ENCODE assay signal across 22 cellular contexts in the genomic region with DNA sequence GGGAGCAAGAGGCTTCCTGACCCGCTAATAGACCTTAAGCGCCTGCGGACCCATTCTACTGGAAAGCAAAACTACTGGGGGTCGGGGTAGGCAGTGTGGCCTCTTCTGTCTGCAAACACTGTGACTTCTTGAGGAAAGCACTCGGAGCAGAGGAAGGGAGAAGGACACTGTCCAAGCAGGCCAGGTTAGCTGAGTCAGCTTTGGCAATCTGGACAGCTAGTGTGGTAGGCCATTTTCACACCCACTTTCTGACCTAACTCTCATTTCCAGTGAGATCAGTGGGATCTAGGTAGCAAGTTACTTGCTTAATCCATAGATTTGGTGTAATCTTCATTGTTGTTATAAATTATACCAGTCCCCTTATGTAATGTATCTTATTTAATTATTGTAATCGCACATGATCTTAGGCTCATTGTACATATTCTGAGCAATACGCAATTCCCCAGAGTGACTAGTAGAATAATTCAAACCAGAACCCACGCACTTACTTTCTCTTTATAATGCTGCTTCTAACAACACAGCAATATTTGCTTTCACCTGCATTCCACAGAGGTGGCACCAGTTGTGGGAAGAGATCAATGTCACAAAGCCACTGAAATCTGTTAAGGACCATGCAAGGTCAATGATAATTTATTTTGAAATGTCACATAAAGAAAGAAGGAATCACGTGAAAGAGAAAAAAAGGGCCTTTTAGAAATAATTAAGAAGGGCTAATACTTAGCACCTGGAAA.
DNase-seq lines count a peak whose midpoint lies in the region; ATAC-seq, FAIRE-seq and TF ChIP-seq lines count a peak whose summit lies in the region.
"Had no signal": no experiment of that assay in that cellular context is flagged by ENCODE, and none has a peak within 500 bp of the region (broad histone marks: within the 10 kb centered on the region; RNA-seq: fewer than 3 reads in every experiment).

No MANE protein-coding gene starts in this region.

- POLR2A ChIA-PET in HepG2 (lab: Yijun Ruan, JAX), result no interaction called here

- no peak overlapping the region for H3K9ac ChIP-seq in HepG2 (ENCODE audit: insufficient read depth, low read depth, low read length)

- H3K36me3 Mint-ChIP-seq in GM23338 (ENCODE audit: low read depth), result no peaks in the 10 kb centered on the region
- H3K36me3 Mint-ChIP-seq in central memory CD8-positive, alpha-beta T cell (ENCODE audit: insufficient read depth), result no peaks in the 10 kb centered on the region
- H3K36me3 Mint-ChIP-seq in activated T-cell treated with anti-CD3 and anti-CD28 coated beads, Interleukin-2, amount 50 U/mL, for 4 hours (ENCODE audit: insufficient read depth), result no peaks in the 10 kb centered on the region
- H3K36me3 Mint-ChIP-seq: CD4-positive, CD25-positive, alpha-beta regulatory T cell had no signal

- no peak for TF ChIP-seq POLR2A in HepG2 (IDR thresholded peaks at IDR 0.05; ENCODE audit: insufficient read depth in 1 of 2, low read depth in 2 of 2, low read length in 2 of 2)

- no peak for FAIRE-seq in HepG2 (lab: Jason Lieb, UNC)
- FAIRE-seq: RCC 7860 had no signal

- 45% methylated on average over 9 of the region's 9 CpGs for WGBS in HepG2 (ENCODE audit: low lambda C conversion rate)

- TF ChIP-seq EP300 in HepG2 (IDR thresholded peaks at IDR 0.05; ENCODE audit: low read depth in 2 of 2, low read length in 2 of 2) (no peak), HepG2 (CRISPR knock-in tag; IDR thresholded peaks at IDR 0.05; ENCODE audit: borderline replicate concordance) (no peak)

- no peaks in the 10 kb centered on the region for H3F3A ChIP-seq in GM23338 (replicated peaks; ENCODE audit: low read depth)

- H3K36me3 ChIP-seq in GM23338 (ENCODE audit: insufficient read depth) (no peaks in the 10 kb centered on the region), HepG2 (replicated peaks in 1 of 2; ENCODE audit: control insufficient read depth in 1 of 2, insufficient read depth in 2 of 2, low read length in 2 of 2) (no peaks in the 10 kb centered on the region)

- no peaks in the 10 kb centered on the region for H3K9me3 ChIP-seq in HepG2 (ENCODE audit: low read length)

- no peak for TF ChIP-seq RAD21 in HepG2 (CRISPR knock-in tag; IDR thresholded peaks at IDR 0.05)

- peak overlapping the region; percentile 52; the same call in 1 of the 2 replicates for H2AFZ ChIP-seq in GM23338
- H2AFZ ChIP-seq in HepG2 (ENCODE audit: low read length), result no peak overlapping the region

- intact Hi-C loops in HepG2 (cut with micrococcal nuclease; ENCODE audit: unreplicated experiment), result no loop called here
- intact Hi-C loops in sciatic nerve (cut with DNase I), result no loop called here

- no peak overlapping the region for H3K4me2 ChIP-seq in GM23338
- H3K4me2 ChIP-seq in HepG2 (ENCODE audit: low read depth, low read length), result no peak overlapping the region

- peaks cover 3% of the 10 kb centered on the region for H3K27me3 Mint-ChIP-seq in GM23338 (ENCODE audit: insufficient read depth, low read depth, poor library complexity)
- peaks cover 38% of the 10 kb centered on the region for H3K27me3 Mint-ChIP-seq in central memory CD8-positive, alpha-beta T cell
- no peaks in the 10 kb centered on the region for H3K27me3 Mint-ChIP-seq in activated T-cell treated with anti-CD3 and anti-CD28 coated beads, Interleukin-2, amount 50 U/mL, for 4 hours (ENCODE audit: low read depth)

- no peak for TF ChIP-seq CTCF in GM23338 (conservative IDR thresholded peaks at IDR 0.05; ENCODE audit: low read depth in 2 of 2)
- TF ChIP-seq CTCF in HepG2 (CRISPR knock-in tag; IDR thresholded peaks at IDR 0.05), result no peak

- H3K4me1 Mint-ChIP-seq in GM23338, result peaks cover 16% of the 10 kb centered on the region
- H3K4me1 Mint-ChIP-seq in central memory CD8-positive, alpha-beta T cell, result no peaks in the 10 kb centered on the region
- no peaks in the 10 kb centered on the region for H3K4me1 Mint-ChIP-seq in activated T-cell treated with anti-CD3 and anti-CD28 coated beads, Interleukin-2, amount 50 U/mL, for 4 hours (ENCODE audit: low read depth)
- H3K4me1 Mint-ChIP-seq: CD4-positive, CD25-positive, alpha-beta regulatory T cell had no signal

- CTCF ChIA-PET in HepG2 (lab: Yijun Ruan, JAX; ENCODE audit: low intra/inter-chr PET ratio, low total read pairs), result no interaction called here

- ATAC-seq in GM23338, result no peak
- no peak for ATAC-seq in central memory CD8-positive, alpha-beta T cell (replicated peaks; ENCODE audit: extremely low read depth, poor library complexity, severe bottlenecking)
- no peak for ATAC-seq in HepG2
- peak; percentile 57 for ATAC-seq in sciatic nerve
- no peak for ATAC-seq in activated T-cell treated with anti-CD3 and anti-CD28 coated beads, Interleukin-2, amount 50 U/mL, for 4 hours
- ATAC-seq in GM18861 (IDR thresholded peaks at IDR 0.05; ENCODE audit: unreplicated experiment), result no peak

- DNase-seq in GM23338 (ENCODE audit: low spot score), result no peak
- no peak for DNase-seq in central memory CD8-positive, alpha-beta T cell (ENCODE audit: low spot score in 2 of 2)
- DNase-seq in HepG2 (ENCODE audit: low spot score), result no peak
- DNase-seq in sciatic nerve (ENCODE audit: low spot score), result no peak
- DNase-seq in activated T-cell treated with anti-CD3 and anti-CD28 coated beads, Interleukin-2, amount 50 U/mL, for 4 hours, result no peak
- DNase-seq in caudate nucleus (lab: John Stamatoyannopoulos, UW), result no peak
- DNase-seq: CD4-positive, CD25-positive, alpha-beta regulatory T cell; EL; GF-D8; H9; HFFc6; Kasumi-1; NCI-H1417; NCI-H1694 treated with DMSO at 0.1 percent for 48 hours; NCI-H2081 treated with DMSO at 0.1 percent for 48 hours; NCI-H2171 treated with DMSO at 0.1 percent for 48 hours; NCI-H524 treated with DMSO at 0.1 percent for 48 hours; NCI-H82; OCI-M1; Right ventricle myocardium superior had no signal

- H3K27ac Mint-ChIP-seq in GM23338, result no peak overlapping the region
- H3K27ac Mint-ChIP-seq in central memory CD8-positive, alpha-beta T cell (ENCODE audit: low read depth), result peak overlapping the region; percentile 39
- H3K27ac Mint-ChIP-seq: CD4-positive, CD25-positive, alpha-beta regulatory T cell; HFFc6 had no signal

- peaks cover 7% of the 10 kb centered on the region for H3K4me1 ChIP-seq in GM23338 (ENCODE audit: insufficient read depth)
- H3K4me1 ChIP-seq in HepG2 (ENCODE audit: insufficient read depth, low read length), result peaks cover 8% of the 10 kb centered on the region; the same call in 1 of the 2 replicates

- no peak overlapping the region for H3K4me3 Mint-ChIP-seq in GM23338
- H3K4me3 Mint-ChIP-seq in central memory CD8-positive, alpha-beta T cell, result no peak overlapping the region
- H3K4me3 Mint-ChIP-seq in activated T-cell treated with anti-CD3 and anti-CD28 coated beads, Interleukin-2, amount 50 U/mL, for 4 hours, result no peak overlapping the region
- H3K4me3 Mint-ChIP-seq: CD4-positive, CD25-positive, alpha-beta regulatory T cell; H9; HFFc6 had no signal

- H3K27me3 ChIP-seq in GM23338 (ENCODE audit: insufficient read depth) (no peaks in the 10 kb centered on the region), HepG2 (ENCODE audit: control insufficient read depth in 1 of 2, insufficient read depth in 2 of 2, low read length in 2 of 2) (peaks cover 0 to 9% of the 10 kb centered on the region in 2 experiments; a peak in 3 of 5 replicates)

- H3K27ac ChIP-seq in GM23338 (ENCODE audit: low read depth), result no peak overlapping the region
- H3K27ac ChIP-seq in HepG2 (ENCODE audit: extremely low read length, insufficient read depth, low read length), result no peak overlapping the region
- H3K27ac ChIP-seq in caudate nucleus (ENCODE audit: low read depth, low read length), result no peak overlapping the region

- H3K79me2 ChIP-seq in GM23338 (replicated peaks; ENCODE audit: insufficient read depth), result no peaks in the 10 kb centered on the region
- H3K79me2 ChIP-seq in HepG2 (ENCODE audit: insufficient read depth, low read length), result no peaks in the 10 kb centered on the region

- no peaks in the 10 kb centered on the region for H3K9me3 Mint-ChIP-seq in GM23338
- no peaks in the 10 kb centered on the region for H3K9me3 Mint-ChIP-seq in central memory CD8-positive, alpha-beta T cell
- no peaks in the 10 kb centered on the region for H3K9me3 Mint-ChIP-seq in activated T-cell treated with anti-CD3 and anti-CD28 coated beads, Interleukin-2, amount 50 U/mL, for 4 hours
- H3K9me3 Mint-ChIP-seq: H9, HFFc6 had no signal

- in situ Hi-C loops in HepG2 (cut with HindIII; ENCODE audit: extremely low pct_ligation_motif_present, low pct_unique_long_range_greater_than_20kb), result no loop called here

- BruUV-seq in HepG2 (replicated peaks; lab: Mats Ljungman, UMichigan), result no TSS peak

- H3K4me3 ChIP-seq in GM23338, result no peak overlapping the region
- no peak overlapping the region for H3K4me3 ChIP-seq in HepG2 (replicated peaks in 1 of 3; ENCODE audit: insufficient read depth in 1 of 3, low read depth in 2 of 3, low read length in 3 of 3)

- H4K20me1 ChIP-seq in GM23338 (replicated peaks; ENCODE audit: insufficient read depth), result no peaks in the 10 kb centered on the region
- H4K20me1 ChIP-seq in HepG2 (ENCODE audit: insufficient read depth, low read length), result no peaks in the 10 kb centered on the region

- H3K9me2 ChIP-seq in GM23338 (ENCODE audit: insufficient read depth), result peaks cover 12% of the 10 kb centered on the region; the same call in 1 of the 2 replicates

TF ChIP-seq in GM23338, 12 proteins besides CTCF, POLR2A, EP300 and RAD21 (continues in another document):
- no peak for TF ChIP-seq EZH2 (IDR thresholded peaks at IDR 0.05; ENCODE audit: low read depth, unreplicated experiment)

TF ChIP-seq in HepG2, 621 proteins besides CTCF, POLR2A, EP300 and RAD21 (continues in another document):
- TF ChIP-seq MAFF (IDR thresholded peaks at IDR 0.05; ENCODE audit: low read depth, low read length) (peak; percentile 40), ZBTB26 (CRISPR knock-in tag; IDR thresholded peaks at IDR 0.05; ENCODE audit: borderline replicate concordance) (no peak)
